Comparison of ENCODE assay signal across 11 cellular contexts in the genomic region with DNA sequence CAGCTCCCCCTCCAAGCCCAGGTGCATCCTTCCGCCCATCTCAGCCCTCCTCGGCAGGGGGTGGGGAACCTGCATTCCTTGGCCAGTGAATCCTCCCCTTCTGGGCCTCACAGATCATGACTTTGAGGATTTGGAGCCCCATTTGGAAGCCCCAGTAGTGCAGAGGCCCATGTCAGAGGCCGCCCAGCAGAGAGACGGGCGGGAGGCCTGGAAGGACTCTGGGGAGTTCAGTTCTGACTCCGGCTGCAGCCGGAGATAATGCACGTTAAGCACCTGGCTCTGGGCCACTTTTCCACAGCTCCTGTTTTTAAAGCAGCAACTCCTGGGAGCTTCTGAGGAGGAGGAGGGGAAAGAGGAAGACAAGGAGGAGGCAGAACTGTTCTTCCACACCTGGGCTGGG. TPM values are rescaled to one million over a fixed set of nuclear protein-coding genes. Genes with fewer than 3 reads are reported as not detected.
DNase-seq lines count a peak whose midpoint lies in the region; ATAC-seq, FAIRE-seq and TF ChIP-seq lines count a peak whose summit lies in the region.
"Had no signal": no experiment of that assay in that cellular context is flagged by ENCODE, and none has a peak within 500 bp of the region (broad histone marks: within the 10 kb centered on the region; RNA-seq: fewer than 3 reads in every experiment).

No MANE protein-coding gene starts in this region.

- H2AFZ ChIP-seq in HepG2 (ENCODE audit: low read length), result no peak overlapping the region
- H2AFZ ChIP-seq in astrocyte (ENCODE audit: low read depth, low read length), result no peak overlapping the region

- TF ChIP-seq POLR2A in HepG2 (IDR thresholded peaks at IDR 0.05; ENCODE audit: insufficient read depth in 1 of 2, low read depth in 2 of 2, low read length in 2 of 2) (no peak), vagina (IDR thresholded peaks at IDR 0.05) (no peak)

- POLR2A ChIA-PET in HepG2 (lab: Yijun Ruan, JAX), result interaction anchor here (1.3 kb wide), 1 partner anchor 8 kb away, joined by 5 read pairs; no protein-coding TSS in a partner anchor

- H3K36me3 ChIP-seq in liver (ENCODE audit: control insufficient read depth in 4 of 4, insufficient read depth in 3 of 4, low read depth in 1 of 4, low read length in 3 of 4) (peaks cover 0 to 9% (median 3%) of the 10 kb centered on the region in 4 donors), HepG2 (replicated peaks in 1 of 2; ENCODE audit: control insufficient read depth in 1 of 2, insufficient read depth in 2 of 2, low read length in 2 of 2) (no peaks in the 10 kb centered on the region), astrocyte (ENCODE audit: insufficient read depth, low read length) (no peaks in the 10 kb centered on the region), vagina (peaks cover 0 to 5% of the 10 kb centered on the region in 2 donors)

- H3K27me3 Mint-ChIP-seq in astrocyte (ENCODE audit: low read depth, unreplicated experiment), result peaks cover 55% of the 10 kb centered on the region

- H3K27me3 ChIP-seq in liver (ENCODE audit: control insufficient read depth in 4 of 4, insufficient read depth in 4 of 4, low read length in 3 of 4) (no peaks in the 10 kb centered on the region), HepG2 (ENCODE audit: control insufficient read depth in 1 of 2, insufficient read depth in 2 of 2, low read length in 2 of 2) (no peaks in the 10 kb centered on the region), astrocyte (ENCODE audit: insufficient read depth, low read length) (no peaks in the 10 kb centered on the region), vagina (no peaks in the 10 kb centered on the region)

- H3K27ac ChIP-seq in liver (ENCODE audit: low read depth in 1 of 2, low read length in 2 of 2), result no peak overlapping the region
- H3K27ac ChIP-seq in HepG2 (ENCODE audit: extremely low read length, insufficient read depth, low read length), result no peak overlapping the region
- no peak overlapping the region for H3K27ac ChIP-seq in astrocyte (ENCODE audit: low read depth, low read length)
- H3K27ac ChIP-seq in vagina, result peak overlapping the region; percentile 90

- H3K9ac ChIP-seq in liver (ENCODE audit: low read depth in 1 of 2, low read length in 2 of 2) (no peak overlapping the region), HepG2 (ENCODE audit: insufficient read depth, low read depth, low read length) (no peak overlapping the region), astrocyte (ENCODE audit: low read length) (no peak overlapping the region)

- in situ Hi-C loops in HepG2 (cut with HindIII; ENCODE audit: extremely low pct_ligation_motif_present, low pct_unique_long_range_greater_than_20kb), result no loop called here

- H3K4me1 Mint-ChIP-seq in astrocyte (ENCODE audit: low read depth, unreplicated experiment), result peaks cover 33% of the 10 kb centered on the region

- H3K4me2 ChIP-seq in HepG2 (ENCODE audit: low read depth, low read length) (no peak overlapping the region), astrocyte (ENCODE audit: low read length) (peak overlapping the region; percentile 24)

- 48% methylated on average over 8 of the region's 8 CpGs for WGBS in liver
- 70% methylated on average over 8 of the region's 8 CpGs for WGBS in HepG2 (ENCODE audit: low lambda C conversion rate)

- H4K20me1 ChIP-seq in HepG2 (ENCODE audit: insufficient read depth, low read length) (no peaks in the 10 kb centered on the region), astrocyte (ENCODE audit: insufficient read depth, low read length) (no peaks in the 10 kb centered on the region)

- TF ChIP-seq EP300 in HepG2 (IDR thresholded peaks at IDR 0.05; ENCODE audit: low read depth in 2 of 2, low read length in 2 of 2) (no peak), HepG2 (CRISPR knock-in tag; IDR thresholded peaks at IDR 0.05; ENCODE audit: borderline replicate concordance) (no peak)

- TF ChIP-seq CTCF in liver (IDR thresholded peaks at IDR 0.05; ENCODE audit: low read depth, low read length, missing input control), result no peak
- TF ChIP-seq CTCF in HepG2 (CRISPR knock-in tag; IDR thresholded peaks at IDR 0.05), result no peak
- TF ChIP-seq CTCF in astrocyte (IDR thresholded peaks at IDR 0.05; ENCODE audit: insufficient read depth, low read depth, low read length), result no peak
- TF ChIP-seq CTCF in vagina (IDR thresholded peaks at IDR 0.05), result no peak

- H3K9me3 ChIP-seq in liver (ENCODE audit: control insufficient read depth in 4 of 4, low read length in 3 of 4), result no peaks in the 10 kb centered on the region
- no peaks in the 10 kb centered on the region for H3K9me3 ChIP-seq in HepG2 (ENCODE audit: low read length)
- no peaks in the 10 kb centered on the region for H3K9me3 ChIP-seq in astrocyte (ENCODE audit: insufficient read depth, low read depth, low read length)
- H3K9me3 ChIP-seq in vagina, result no peaks in the 10 kb centered on the region

- no peaks in the 10 kb centered on the region for H3K9me3 Mint-ChIP-seq in astrocyte (ENCODE audit: unreplicated experiment)
- H3K9me3 Mint-ChIP-seq: activated T-helper 2 cell treated with anti-CD3 and anti-CD28 coated beads, Interferon-gamma antibody, Interleukin-2, Interleukin-4, amounts not matched to agents 10 μg/mL and 5 μg/mL and 100 μg/mL, durations not matched to agents 14 hours and 24 hours and 36 hours had no signal

- no peak for ATAC-seq in HepG2
- no peak for ATAC-seq in GM18861 (IDR thresholded peaks at IDR 0.05; ENCODE audit: unreplicated experiment)
- ATAC-seq in GM21381 (IDR thresholded peaks at IDR 0.05; ENCODE audit: unreplicated experiment), result no peak

- no peak overlapping the region for H3K4me3 Mint-ChIP-seq in astrocyte (ENCODE audit: unreplicated experiment)

- FAIRE-seq in HepG2 (lab: Jason Lieb, UNC) (no peak), astrocyte (lab: Jason Lieb, UNC) (no peak)
- FAIRE-seq: endometrium had no signal

- H3K36me3 Mint-ChIP-seq in astrocyte (ENCODE audit: low read depth, unreplicated experiment), result no peaks in the 10 kb centered on the region

- H3K4me1 ChIP-seq in liver (ENCODE audit: control insufficient read depth in 4 of 4, insufficient read depth in 4 of 4, low read length in 3 of 4) (peaks cover 37 to 62% (median 55%) of the 10 kb centered on the region in 4 donors), HepG2 (ENCODE audit: insufficient read depth, low read length) (peaks cover 62% of the 10 kb centered on the region), astrocyte (ENCODE audit: insufficient read depth, low read length) (peaks cover 73% of the 10 kb centered on the region), vagina (peaks cover 96% of the 10 kb centered on the region)

- H3K79me2 ChIP-seq in HepG2 (ENCODE audit: insufficient read depth, low read length), result no peaks in the 10 kb centered on the region
- H3K79me2 ChIP-seq in astrocyte (ENCODE audit: insufficient read depth, low read length), result no peaks in the 10 kb centered on the region

- intact Hi-C loops in HepG2 (cut with micrococcal nuclease; ENCODE audit: unreplicated experiment), result no loop called here
- intact Hi-C loops in vagina (cut with DNase I), result no loop called here

- BruUV-seq in HepG2 (replicated peaks; lab: Mats Ljungman, UMichigan), result no TSS peak

- H3K27ac Mint-ChIP-seq in astrocyte (ENCODE audit: unreplicated experiment), result no peak overlapping the region
- H3K27ac Mint-ChIP-seq: activated T-helper 2 cell treated with anti-CD3 and anti-CD28 coated beads, Interferon-gamma antibody, Interleukin-2, Interleukin-4, amounts not matched to agents 10 μg/mL and 5 μg/mL and 100 μg/mL, durations not matched to agents 14 hours and 24 hours and 36 hours had no signal

- CTCF ChIA-PET in HepG2 (lab: Yijun Ruan, JAX; ENCODE audit: low intra/inter-chr PET ratio, low total read pairs), result no interaction called here

- DNase-seq in HepG2 (ENCODE audit: low spot score), result no peak
- no peak for DNase-seq in astrocyte (ENCODE audit: low read depth)
- peak; percentile 60 for DNase-seq in left kidney (ENCODE audit: low read depth, low spot score)
- no peak for DNase-seq in vagina (ENCODE audit: extremely low spot score in 2 of 2)
- DNase-seq in OCI-M2 (lab: John Stamatoyannopoulos, UW; ENCODE audit: unreplicated experiment), result no peak
- DNase-seq: AML-193 had no signal

- no peak overlapping the region for H3K4me3 ChIP-seq in liver (ENCODE audit: low read depth in 1 of 3, low read length in 3 of 3)
- H3K4me3 ChIP-seq in HepG2 (replicated peaks in 1 of 3; ENCODE audit: insufficient read depth in 1 of 3, low read depth in 2 of 3, low read length in 3 of 3), result no peak overlapping the region
- H3K4me3 ChIP-seq in astrocyte (ENCODE audit: insufficient read depth, low read depth, low read length), result no peak overlapping the region
- H3K4me3 ChIP-seq in vagina, result no peak overlapping the region

- TF ChIP-seq RAD21 in liver (IDR thresholded peaks at IDR 0.05) (no peak), HepG2 (CRISPR knock-in tag; IDR thresholded peaks at IDR 0.05) (no peak)

TF ChIP-seq in liver, 16 proteins besides CTCF, POLR2A, EP300 and RAD21 (continues in another document):
- no peak for TF ChIP-seq YY1 (IDR thresholded peaks at IDR 0.05)

TF ChIP-seq in HepG2, 621 proteins besides CTCF, POLR2A, EP300 and RAD21 (continues in another document):
- no peak for TF ChIP-seq YEATS4 (CRISPR knock-in tag; IDR thresholded peaks at IDR 0.05; ENCODE audit: borderline replicate concordance)

RNA-seq across cellular contexts. Expression of gene ATOH8, which starts 14.9 kb away (rescaled TPM):
- total RNA-seq in liver (10 to 100 TPM in 1 of 2 donors, under 1 TPM in 1; 0.33 to 37.7 TPM), HepG2 (2016; rRNA removed; fragmentation: Illumina TruSeq; extraction: Trizol) (0.11 and 0.13 TPM in 2 replicates), astrocyte (1.2 and 1.9 TPM in 2 replicates), vagina (66.5 TPM)
- polyA plus RNA-seq in liver (10 to 100 TPM; 20.4 to 33.2 TPM), HepG2 (2011; rRNA removed) (0.22 and 0.61 TPM in 2 replicates)
- 0.10 TPM in 1 of 2 replicates, not detected in the other for total RNA-seq in HepG2 (2016; cell fraction: cytosol; rRNA removed; fragmentation: Illumina TruSeq; extraction: Trizol; ENCODE audit: low read depth)
- 0.13 and 0.21 TPM in 2 replicates for total RNA-seq in HepG2 (2016; cell fraction: insoluble cytoplasmic fraction; rRNA removed; fragmentation: Illumina TruSeq; extraction: Trizol)
- total RNA-seq in HepG2 (2016; cell fraction: membrane; rRNA removed; fragmentation: Illumina TruSeq; extraction: Trizol), result 0.12 and 0.21 TPM in 2 replicates
- 0.34 and 0.38 TPM in 2 replicates for total RNA-seq in HepG2 (2016; cell fraction: nucleus; rRNA removed; fragmentation: Illumina TruSeq; extraction: Trizol)
- polyA plus RNA-seq in HepG2 (2011; cell fraction: cytosol; rRNA removed), result 0.23 and 0.62 TPM in 2 replicates
- polyA plus RNA-seq in HepG2 (2011; cell fraction: nucleus; rRNA removed), result 0.55 and 0.88 TPM in 2 replicates
- 0.13 TPM in 1 of 2 replicates, not detected in the other for polyA plus RNA-seq in HepG2 (2012)
- not detected in 2 replicates for polyA plus RNA-seq in HepG2 (2016; cell fraction: cytosol; fragmentation: Illumina TruSeq; extraction: Trizol; ENCODE audit: low read depth)
- polyA plus RNA-seq in HepG2 (2016; cell fraction: insoluble cytoplasmic fraction; fragmentation: Illumina TruSeq; extraction: Trizol; ENCODE audit: low read depth), result 0.11 and 0.14 TPM in 2 replicates
- 0.13 TPM in 1 of 2 replicates, not detected in the other for polyA plus RNA-seq in HepG2 (2016; cell fraction: membrane; fragmentation: Illumina TruSeq; extraction: Trizol; ENCODE audit: low read depth)
- polyA plus RNA-seq in HepG2 (2016; cell fraction: nucleus; fragmentation: Illumina TruSeq; extraction: Trizol; ENCODE audit: insufficient read depth, low read depth), result 0.15 and 0.25 TPM in 2 replicates
- polyA minus RNA-seq in HepG2 (2011; rRNA and poly(A)+ RNA removed; ENCODE audit: low replicate concordance), result 1.6 and 10.7 TPM in 2 replicates
- 0.44 TPM in 1 of 2 replicates, not detected in the other for polyA minus RNA-seq in HepG2 (2011; cell fraction: cytosol; rRNA and poly(A)+ RNA removed)
- polyA minus RNA-seq in HepG2 (2011; cell fraction: nucleus; rRNA and poly(A)+ RNA removed), result 0.62 and 1.4 TPM in 2 replicates
